Comparison of ENCODE assay signal across 18 cellular contexts in genomic region chr22:37669586-37669985, GRCh38. TPM values are rescaled to one million over a fixed set of nuclear protein-coding genes. Genes with fewer than 3 reads are reported as not detected.
DNase-seq lines count a peak whose midpoint lies in the region; ATAC-seq and TF ChIP-seq lines count a peak whose summit lies in the region.
"Had no signal": no experiment of that assay in that cellular context is flagged by ENCODE, and none has a peak within 500 bp of the region (broad histone marks: within the 10 kb centered on the region; RNA-seq: fewer than 3 reads in every experiment).

No MANE protein-coding gene starts in this region.

- no peak overlapping the region for H2AFZ ChIP-seq in MM.1S (ENCODE audit: low read length)

- ATAC-seq in stimulated activated naive CD8-positive, alpha-beta T cell treated with anti-CD3 and anti-CD28 coated beads, Interleukin-15, Interleukin-2, amounts not matched to agents 100 U/mL and 50 U/mL, for 24 hours: no peak
- no peak for ATAC-seq in natural killer cell
- no peak for ATAC-seq in HG02623 (IDR thresholded peaks at IDR 0.05; ENCODE audit: unreplicated experiment)
- ATAC-seq: body of pancreas, left lung had no signal

- H3K27me3 ChIP-seq in SJSA1 (replicated peaks) (no peaks in the 10 kb centered on the region), BE2C (no peaks in the 10 kb centered on the region), MM.1S (replicated peaks; ENCODE audit: insufficient read depth, low read length) (no peaks in the 10 kb centered on the region)
- H3K27me3 ChIP-seq: BLaER1, body of pancreas, left lung, spleen, stomach, uterus had no signal

- H3K9me2 ChIP-seq in MM.1S (replicated peaks; ENCODE audit: insufficient read depth, low read length): no peaks in the 10 kb centered on the region

- H3K4me3 Mint-ChIP-seq in stimulated activated naive CD8-positive, alpha-beta T cell treated with anti-CD3 and anti-CD28 coated beads, Interleukin-15, Interleukin-2, amounts not matched to agents 100 ng/mL and 50 ng/mL, for 24 hours: no peak overlapping the region
- no peak overlapping the region for H3K4me3 Mint-ChIP-seq in natural killer cell

- peaks cover 40% of the 10 kb centered on the region for H3K4me1 Mint-ChIP-seq in stimulated activated naive CD8-positive, alpha-beta T cell treated with anti-CD3 and anti-CD28 coated beads, Interleukin-15, Interleukin-2, amounts not matched to agents 100 ng/mL and 50 ng/mL, for 24 hours (ENCODE audit: low read depth)
- H3K4me1 Mint-ChIP-seq in natural killer cell: peaks cover 11 to 31% of the 10 kb centered on the region in 2 donors

- H3K27ac ChIP-seq in SJSA1 (peak overlapping the region; percentile 61), MM.1S (ENCODE audit: low read length) (no peak overlapping the region)
- H3K27ac ChIP-seq: BLaER1, body of pancreas, left lung, spleen, uterus had no signal

- H3K9ac ChIP-seq in MM.1S (ENCODE audit: low read length): no peak overlapping the region
- H3K9ac ChIP-seq: BLaER1 had no signal

- H3K9me3 ChIP-seq in SJSA1 (replicated peaks) (no peaks in the 10 kb centered on the region), BE2C (no peaks in the 10 kb centered on the region), MM.1S (replicated peaks; ENCODE audit: insufficient read depth, low read length) (no peaks in the 10 kb centered on the region)
- H3K9me3 ChIP-seq: BLaER1, body of pancreas, left lung, spleen, stomach, uterus had no signal

- peaks cover 6% of the 10 kb centered on the region for H3K79me2 ChIP-seq in MM.1S (ENCODE audit: low read length)

- H4K20me1 ChIP-seq in MM.1S (ENCODE audit: insufficient read depth, low read length): no peaks in the 10 kb centered on the region

- H3K4me2 ChIP-seq in MM.1S (ENCODE audit: low read depth, low read length): no peak overlapping the region
- H3K4me2 ChIP-seq: BLaER1 had no signal

- peaks cover 6% of the 10 kb centered on the region; the same call in 1 of the 2 replicates for H3F3A ChIP-seq in MM.1S (ENCODE audit: insufficient read depth, low read length)

- no peaks in the 10 kb centered on the region for H3K27me3 Mint-ChIP-seq in stimulated activated naive CD8-positive, alpha-beta T cell treated with anti-CD3 and anti-CD28 coated beads, Interleukin-15, Interleukin-2, amounts not matched to agents 100 ng/mL and 50 ng/mL, for 24 hours
- H3K27me3 Mint-ChIP-seq in natural killer cell (ENCODE audit: low read depth in 2 of 2): no peaks in the 10 kb centered on the region

- no peak for DNase-seq in stimulated activated naive CD8-positive, alpha-beta T cell treated with anti-CD3 and anti-CD28 coated beads, Interleukin-15, Interleukin-2, amounts not matched to agents 100 U/mL and 50 U/mL, for 24 hours
- peak in 1 of 2 experiments; percentile 66 for DNase-seq in SJSA1 (ENCODE audit: low read depth in 1 of 2, low spot score in 2 of 2)
- DNase-seq in foreskin fibroblast: peak; percentile 55 to 74
- no peak for DNase-seq in natural killer cell
- no peak for DNase-seq in BE2C
- DNase-seq in MM.1S: no peak
- DNase-seq: activated CD4-positive, alpha-beta T cell treated with anti-CD3 and anti-CD28 coated beads for 4 hours; body of pancreas; left lung; NCI-H1694 treated with DMSO at 0.1 percent for 48 hours; posterior cingulate gyrus; SHP77 treated with DMSO at 0.1 percent for 48 hours; spleen; stomach; uterus had no signal

- no peak for TF ChIP-seq CTCF in foreskin fibroblast (IDR thresholded peaks at IDR 0.05; ENCODE audit: low read depth, low read length)
- TF ChIP-seq CTCF in natural killer cell (IDR thresholded peaks at IDR 0.05): no peak
- TF ChIP-seq CTCF in BE2C (IDR thresholded peaks at IDR 0.05; ENCODE audit: low read depth, low read length): no peak
- no peak for TF ChIP-seq CTCF in MM.1S (IDR thresholded peaks at IDR 0.05; ENCODE audit: low read length)

- H3K36me3 Mint-ChIP-seq in stimulated activated naive CD8-positive, alpha-beta T cell treated with anti-CD3 and anti-CD28 coated beads, Interleukin-15, Interleukin-2, amounts not matched to agents 100 ng/mL and 50 ng/mL, for 24 hours (ENCODE audit: low read depth): peaks cover 16% of the 10 kb centered on the region
- no peaks in the 10 kb centered on the region for H3K36me3 Mint-ChIP-seq in natural killer cell

- H3K4me3 ChIP-seq in SJSA1 (no peak overlapping the region), foreskin fibroblast (ENCODE audit: low read depth in 1 of 2, low read length in 2 of 2) (no peak overlapping the region), BE2C (ENCODE audit: low read depth, low read length) (no peak overlapping the region), MM.1S (ENCODE audit: low read length) (no peak overlapping the region)
- H3K4me3 ChIP-seq: BLaER1, body of pancreas, left lung, spleen, stomach, uterus had no signal

- no peaks in the 10 kb centered on the region for H3K9me3 Mint-ChIP-seq in stimulated activated naive CD8-positive, alpha-beta T cell treated with anti-CD3 and anti-CD28 coated beads, Interleukin-15, Interleukin-2, amounts not matched to agents 100 ng/mL and 50 ng/mL, for 24 hours
- H3K9me3 Mint-ChIP-seq in natural killer cell: no peaks in the 10 kb centered on the region

- H3K36me3 ChIP-seq in SJSA1: peaks cover 29% of the 10 kb centered on the region
- peaks cover 35% of the 10 kb centered on the region for H3K36me3 ChIP-seq in BE2C
- H3K36me3 ChIP-seq in MM.1S (replicated peaks; ENCODE audit: insufficient read depth, low read length): no peaks in the 10 kb centered on the region; the same call in 1 of the 2 replicates
- H3K36me3 ChIP-seq: uterus had no signal

- H3K4me1 ChIP-seq in SJSA1 (replicated peaks) (peaks cover 22% of the 10 kb centered on the region), BE2C (peaks cover 4% of the 10 kb centered on the region; the same call in 1 of the 2 replicates), MM.1S (ENCODE audit: low read length) (peaks cover 10% of the 10 kb centered on the region)

- H3K27ac Mint-ChIP-seq in stimulated activated naive CD8-positive, alpha-beta T cell treated with anti-CD3 and anti-CD28 coated beads, Interleukin-15, Interleukin-2, amounts not matched to agents 100 ng/mL and 50 ng/mL, for 24 hours: peak overlapping the region; percentile 41
- no peak overlapping the region for H3K27ac Mint-ChIP-seq in natural killer cell

- intact Hi-C loops in natural killer cell (cut with micrococcal nuclease): no loop called here

RNA-seq across cellular contexts. Expression of gene LGALS1, which starts 5.8 kb away (rescaled TPM):
- total RNA-seq in SJSA1 (2014; rRNA removed; shearing (Covaris generic)): 5,490 and 8,922 TPM in 2 replicates
- total RNA-seq in natural killer cell: 100 to 1,000 TPM; 195 to 218 (median 214) TPM
- polyA plus RNA-seq in BE2C (2012; ENCODE audit: insufficient read depth, insufficient read length, low read depth): 282 TPM

RNA-seq across cellular contexts. Expression of gene PDXP, which starts 11.1 kb away (rescaled TPM):
- total RNA-seq in SJSA1 (2014; rRNA removed; shearing (Covaris generic)): 47.1 and 47.7 TPM in 2 replicates
- 10 to 100 TPM in 2 of 3 donors, 1 to 10 TPM in 1; 8.3 to 14.2 (median 13.4) TPM for total RNA-seq in natural killer cell
- polyA plus RNA-seq in BE2C (2012; ENCODE audit: insufficient read depth, insufficient read length, low read depth): 229 TPM

RNA-seq across cellular contexts. Expression of gene NOL12, which starts 16.6 kb away (rescaled TPM):
- 32.1 and 38.0 TPM in 2 replicates for total RNA-seq in SJSA1 (2014; rRNA removed; shearing (Covaris generic))
- total RNA-seq in natural killer cell: 10 to 100 TPM; 28.0 to 45.1 (median 39.0) TPM
- 47.3 TPM for polyA plus RNA-seq in BE2C (2012; ENCODE audit: insufficient read depth, insufficient read length, low read depth)

RNA-seq across cellular contexts. Expression of gene TRIOBP, which starts 27.3 kb away (rescaled TPM):
- 90.4 and 92.5 TPM in 2 replicates for total RNA-seq in SJSA1 (2014; rRNA removed; shearing (Covaris generic))
- total RNA-seq in natural killer cell: 10 to 100 TPM; 25.1 to 38.5 (median 25.8) TPM
- polyA plus RNA-seq in BE2C (2012; ENCODE audit: insufficient read depth, insufficient read length, low read depth): 25.0 TPM

RNA-seq across cellular contexts. Expression of gene SH3BP1, which starts 30.1 kb away (rescaled TPM):
- total RNA-seq in SJSA1 (2014; rRNA removed; shearing (Covaris generic)): 8.2 and 13.6 TPM in 2 replicates
- 100 to 1,000 TPM; 163 to 189 (median 163) TPM for total RNA-seq in natural killer cell
- 28.4 TPM for polyA plus RNA-seq in BE2C (2012; ENCODE audit: insufficient read depth, insufficient read length, low read depth)

Comparison
In these comparisons a context has a peak if more than half of its experiments do, and no peak if none do; other contexts are left out.
1. DNase-seq: peak in foreskin fibroblast (2 of 2); none in stimulated activated naive CD8-positive, alpha-beta T cell treated with anti-CD3 and anti-CD28 coated beads, Interleukin-15, Interleukin-2, amounts not matched to agents 100 U/mL and 50 U/mL, for 24 hours (single experiment), natural killer cell (single experiment), BE2C (single experiment) and MM.1S (single experiment).
2. RNA of gene LGALS1, which starts 5.8 kb away (total RNA-seq): 5,490 to 8,922 TPM in SJSA1; 195 to 218 TPM in natural killer cell; every median in the first group is over 10 times any median in the second.